In the genomic region with DNA sequence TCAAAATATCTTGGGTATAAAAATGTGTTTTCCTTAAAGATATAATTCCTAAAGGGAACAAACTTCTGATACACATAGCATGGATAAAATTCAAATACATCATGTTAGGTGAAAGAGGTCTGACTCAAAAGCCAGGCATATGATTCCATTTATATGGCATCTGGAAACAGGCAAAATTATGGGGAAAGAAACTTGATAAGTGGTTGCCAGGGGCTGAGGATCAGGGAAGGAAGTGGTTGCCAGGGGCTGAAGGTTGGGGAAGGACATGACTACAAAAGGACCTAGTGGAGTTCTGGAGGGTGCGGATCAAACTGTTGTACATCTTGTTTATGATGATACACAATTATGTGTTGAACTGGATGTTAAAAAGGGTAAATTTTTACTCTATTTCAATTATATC, we compare ENCODE assay signal across 15 cellular contexts. TPM values are rescaled to one million over a fixed set of nuclear protein-coding genes. Genes with fewer than 3 reads are reported as not detected.
DNase-seq lines count a peak whose midpoint lies in the region; ATAC-seq and TF ChIP-seq lines count a peak whose summit lies in the region.
"Had no signal": no experiment of that assay in that cellular context is flagged by ENCODE, and none has a peak within 500 bp of the region (broad histone marks: within the 10 kb centered on the region; RNA-seq: fewer than 3 reads in every experiment).

No MANE protein-coding gene starts in this region.

- H3K27me3 ChIP-seq in heart right ventricle, result no peaks in the 10 kb centered on the region
- no peaks in the 10 kb centered on the region for H3K27me3 ChIP-seq in mesenchymal stem cell (ENCODE audit: control insufficient read depth in 1 of 2, insufficient read depth in 1 of 2, low read length in 2 of 2)
- no peaks in the 10 kb centered on the region for H3K27me3 ChIP-seq in suprapubic skin
- H3K27me3 ChIP-seq: cardiac muscle cell had no signal

- H2BK12ac ChIP-seq in mesenchymal stem cell (ENCODE audit: low read length in 2 of 2), result peak overlapping the region in 1 of 2 experiments; percentile 66

- TF ChIP-seq CTCF in heart right ventricle (IDR thresholded peaks at IDR 0.05) (no peak), suprapubic skin (IDR thresholded peaks at IDR 0.05) (no peak)

- no peak overlapping the region for H2AFZ ChIP-seq in mesenchymal stem cell (ENCODE audit: low read depth, low read length)

- H3K9me3 ChIP-seq in heart right ventricle (no peaks in the 10 kb centered on the region), mesenchymal stem cell (ENCODE audit: control insufficient read depth, low read length) (no peaks in the 10 kb centered on the region), suprapubic skin (no peaks in the 10 kb centered on the region)

- H3K4me1 ChIP-seq in heart right ventricle (peaks cover 0 to 23% (median 18%) of the 10 kb centered on the region in 9 donors), mesenchymal stem cell (ENCODE audit: control insufficient read depth, insufficient read depth, low read depth, low read length) (peaks cover 16% of the 10 kb centered on the region), suprapubic skin (peaks cover 28% of the 10 kb centered on the region)

- no peak for TF ChIP-seq POLR2A in suprapubic skin (IDR thresholded peaks at IDR 0.05)

- no peak overlapping the region for H2BK5ac ChIP-seq in mesenchymal stem cell (ENCODE audit: low read depth, low read length, poor library complexity, severe bottlenecking)

- H2BK15ac ChIP-seq in mesenchymal stem cell (ENCODE audit: low read depth, poor library complexity, severe bottlenecking), result no peak overlapping the region

- H3K9ac ChIP-seq in mesenchymal stem cell (ENCODE audit: low read length), result no peak overlapping the region

- no peak for TF ChIP-seq EP300 in suprapubic skin (IDR thresholded peaks at IDR 0.05)

- intact Hi-C loops in left ventricle myocardium superior (cut with micrococcal nuclease) (no loop called here), heart right ventricle (cut with DNase I) (no loop called here)

- no peak for DNase-seq in left ventricle myocardium superior
- DNase-seq in heart right ventricle, result no peak
- DNase-seq in dermis blood vessel endothelial cell, result peak; percentile 29
- DNase-seq in mesenchymal stem cell, result peak; percentile 15
- no peak for DNase-seq in suprapubic skin (ENCODE audit: low spot score in 2 of 2)
- no peak for DNase-seq in hypothalamus (lab: John Stamatoyannopoulos, UW)
- DNase-seq: activated CD8-positive, alpha-beta T cell treated with anti-CD3 and anti-CD28 coated beads for 36 hours; activated T-cell treated with anti-CD3 and anti-CD28 coated beads, Interleukin-2, amount 50 U/mL, for 4 hours; stimulated activated CD4-positive, alpha-beta T cell treated with anti-CD3 and anti-CD28 coated beads, Interleukin-15, amount 100 ng/mL, for 24 hours; stimulated activated naive CD4-positive, alpha-beta T cell; WERI-Rb-1 had no signal

- no peak overlapping the region for H3K23ac ChIP-seq in mesenchymal stem cell (ENCODE audit: low read length in 2 of 2)

- no peak overlapping the region for H3K4me3 ChIP-seq in heart right ventricle
- no peak overlapping the region for H3K4me3 ChIP-seq in mesenchymal stem cell (ENCODE audit: insufficient read depth in 1 of 2, low read depth in 1 of 2, low read length in 2 of 2)
- H3K4me3 ChIP-seq in suprapubic skin, result no peak overlapping the region
- H3K4me3 ChIP-seq: cardiac muscle cell had no signal

- H3K14ac ChIP-seq in mesenchymal stem cell (ENCODE audit: low read length in 2 of 2), result no peak overlapping the region

- no peak overlapping the region for H4K91ac ChIP-seq in mesenchymal stem cell (ENCODE audit: low read length)

- no peak overlapping the region for H3K4me2 ChIP-seq in mesenchymal stem cell (ENCODE audit: low read length, poor library complexity, severe bottlenecking)

- no peak overlapping the region for H2BK120ac ChIP-seq in mesenchymal stem cell (ENCODE audit: low read depth, low read length)

- H3K18ac ChIP-seq in mesenchymal stem cell (ENCODE audit: low read depth in 1 of 2, low read length in 2 of 2), result no peak overlapping the region

- H2AK5ac ChIP-seq in mesenchymal stem cell (ENCODE audit: low read length, severe bottlenecking), result no peak overlapping the region

- H4K8ac ChIP-seq in mesenchymal stem cell (ENCODE audit: low read length), result no peak overlapping the region

- peak; percentile 41 for ATAC-seq in left ventricle myocardium superior
- ATAC-seq in heart right ventricle, result no peak
- ATAC-seq in HG03039 (IDR thresholded peaks at IDR 0.05; ENCODE audit: unreplicated experiment), result no peak
- ATAC-seq in GM21390 (IDR thresholded peaks at IDR 0.05; ENCODE audit: unreplicated experiment), result no peak
- ATAC-seq: activated CD8-positive, alpha-beta T cell treated with anti-CD3 and anti-CD28 coated beads for 36 hours; activated T-cell treated with anti-CD3 and anti-CD28 coated beads, Interleukin-2, amount 50 U/mL, for 4 hours; natural killer cell treated with Interleukin-12 subunit alpha and Interleukin-12 subunit beta and Interleukin-15 and Interleukin-18, amount 100 ng/mL, for 72 hours had no signal

- peaks cover 24% of the 10 kb centered on the region for H3K79me1 ChIP-seq in mesenchymal stem cell (replicated peaks; ENCODE audit: low read length, poor library complexity, severe bottlenecking)

- peaks cover 0 to 75% (median 28%) of the 10 kb centered on the region in 9 donors for H3K36me3 ChIP-seq in heart right ventricle
- peaks cover 23 to 57% of the 10 kb centered on the region in 2 experiments for H3K36me3 ChIP-seq in mesenchymal stem cell (ENCODE audit: control insufficient read depth in 1 of 2, insufficient read depth in 2 of 2, low read depth in 1 of 2, low read length in 2 of 2)
- H3K36me3 ChIP-seq in suprapubic skin, result peaks cover 42% of the 10 kb centered on the region

- 93 to 95% methylated on average over 1 of the region's 1 CpG for WGBS in heart right ventricle, 2 donors
- no CpG with 5 or more reads among the region's 1 CpG for WGBS in mesenchymal stem cell
- 94% methylated on average over 1 of the region's 1 CpG for WGBS in suprapubic skin

- H3K27ac ChIP-seq in heart right ventricle (peak overlapping the region in 4 of 10 donors; percentile 19 to 45 (median 26)), mesenchymal stem cell (ENCODE audit: low read length, poor library complexity, severe bottlenecking) (no peak overlapping the region), suprapubic skin (no peak overlapping the region)
- H3K27ac ChIP-seq: cardiac muscle cell, WERI-Rb-1 had no signal

- peak overlapping the region in 1 of 2 experiments; percentile 33 for H3K4ac ChIP-seq in mesenchymal stem cell (ENCODE audit: low read depth in 1 of 2, low read length in 2 of 2)

RNA-seq across cellular contexts. Expression of a gene that starts 55.2 kb away (rescaled TPM):
- 59.1 TPM for total RNA-seq in left ventricle myocardium superior
- 10 to 100 TPM; 50.6 to 87.9 (median 69.7) TPM for total RNA-seq in heart right ventricle
- 10 to 100 TPM; 18.1 to 63.9 TPM for polyA plus RNA-seq in heart right ventricle
- 244 and 318 TPM in 2 replicates for total RNA-seq in dermis blood vessel endothelial cell
- 39.4 TPM for polyA plus RNA-seq in mesenchymal stem cell (2013, experiment 1 of 2)
- polyA plus RNA-seq in mesenchymal stem cell (2013, experiment 2 of 2), result 38.6 TPM
- 100 to 1,000 TPM; 110 to 130 (median 126) TPM for total RNA-seq in suprapubic skin

Comparison
In these comparisons a context has a peak if more than half of its experiments do, and no peak if none do; other contexts are left out.
1. DNase-seq: peak in dermis blood vessel endothelial cell (single experiment) and mesenchymal stem cell (single experiment); none in left ventricle myocardium superior (single experiment), heart right ventricle (0 of 2), suprapubic skin (0 of 2) and hypothalamus (0 of 51).